In the genomic region with DNA sequence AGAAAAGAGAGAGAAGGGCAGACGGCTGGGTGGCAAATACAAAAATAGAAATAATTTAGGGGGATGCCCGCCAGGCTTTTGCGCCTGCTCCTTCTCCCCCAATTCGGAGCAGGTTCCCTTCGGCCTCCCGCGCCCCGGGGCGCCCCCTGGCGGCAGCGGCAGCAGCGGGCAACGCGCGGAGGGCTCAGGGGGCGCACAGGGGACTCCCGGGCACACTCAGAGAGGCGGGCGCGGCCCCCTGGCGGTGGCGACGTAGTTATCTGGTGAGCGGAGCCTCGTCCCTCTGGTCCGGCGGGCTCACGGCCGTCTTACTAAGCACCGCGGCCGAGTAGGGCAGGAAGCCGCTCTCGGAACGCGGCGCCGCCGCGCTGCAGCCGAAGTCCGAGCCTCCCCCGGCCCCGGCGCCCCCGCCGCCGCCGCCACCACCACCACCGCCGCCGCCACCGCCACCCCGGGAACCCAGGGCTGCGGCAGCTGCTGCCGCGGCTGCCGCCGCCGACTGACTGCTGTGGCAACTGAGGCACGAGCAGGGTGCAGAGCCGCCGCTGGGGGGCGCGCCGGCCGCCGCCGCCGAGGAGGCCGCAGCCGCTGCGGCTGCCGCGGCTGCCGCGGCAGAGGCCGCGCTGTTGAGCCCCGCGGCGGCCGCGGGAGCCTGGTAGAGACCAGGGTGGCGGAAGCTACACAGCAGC, we compare ENCODE assay signal across 8 cellular contexts. TPM values are rescaled to one million over a fixed set of nuclear protein-coding genes. Genes with fewer than 3 reads are reported as not detected.
DNase-seq lines count a peak whose midpoint lies in the region; ATAC-seq, FAIRE-seq and TF ChIP-seq lines count a peak whose summit lies in the region.

No MANE protein-coding gene starts in this region.

- POLR2A ChIA-PET in GM12878 (lab: Charles Lee): no interaction called here

- H3K9ac ChIP-seq in GM12878 (ENCODE audit: control insufficient read depth, insufficient read depth, low read length): no peak overlapping the region

- CTCF ChIA-PET in GM12878 (lab: Yijun Ruan, JAX): no interaction called here

- H3K36me3 ChIP-seq in GM12878 (ENCODE audit: control insufficient read depth in 2 of 2, insufficient read depth in 2 of 2, low read length in 1 of 2) (no peaks in the 10 kb centered on the region), urinary bladder (ENCODE audit: insufficient read depth) (no peaks in the 10 kb centered on the region)

- peaks cover 20% of the 10 kb centered on the region; the same call in 2 of the 3 replicates for H3K9me3 ChIP-seq in GM12878 (replicated peaks; ENCODE audit: control insufficient read depth, insufficient read depth, low read length)

- H3K27me3 ChIP-seq in GM12878 (replicated peaks in 1 of 2; ENCODE audit: control insufficient read depth in 2 of 2, insufficient read depth in 2 of 2, low read length in 1 of 2): peaks cover 0 to 25% of the 10 kb centered on the region in 2 experiments; a peak in 3 of 4 replicates

- SMC1A ChIA-PET in GM12878 (lab: Charles Lee; ENCODE audit: uncharacterized antibody, unreplicated experiment): no interaction called here

- TF ChIP-seq RAD21 in GM12878 (IDR thresholded peaks at IDR 0.05; ENCODE audit: insufficient read depth, low read depth, low read length): no peak

- no peak overlapping the region for H2AFZ ChIP-seq in GM12878 (ENCODE audit: control insufficient read depth, low read depth, low read length)

- intact Hi-C loops in GM12878 (cut with micrococcal nuclease; ENCODE audit: unreplicated experiment): loop anchor here (10.0 kb wide), 1 partner anchor 195 kb away; no protein-coding TSS in a partner anchor

- no peak for ATAC-seq in GM12878
- ATAC-seq in HG03460 (IDR thresholded peaks at IDR 0.05; ENCODE audit: unreplicated experiment): no peak

- no peak overlapping the region for H3K4me3 ChIP-seq in GM12865 (ENCODE audit: low read depth, low read length)
- no peak overlapping the region for H3K4me3 ChIP-seq in GM12878
- peak overlapping the region; percentile 37 for H3K4me3 ChIP-seq in urinary bladder (ENCODE audit: low read depth, low read length)

- TF ChIP-seq EP300 in GM12878 (IDR thresholded peaks at IDR 0.05; ENCODE audit: borderline replicate concordance in 1 of 2, control insufficient read depth in 1 of 2, low read depth in 2 of 2, low read length in 2 of 2): no peak

- in situ Hi-C loops in GM12878 (cut with MboI): no loop called here

- H3K4me1 ChIP-seq in GM12878 (ENCODE audit: control insufficient read depth, insufficient read depth, low read length) (no peaks in the 10 kb centered on the region), urinary bladder (ENCODE audit: insufficient read depth) (peaks cover 2% of the 10 kb centered on the region)

- WGBS in GM12878 (ENCODE audit: insufficient coverage, insufficient replicate concordance, low lambda C conversion rate, missing lambda C conversion rate): 57% methylated on average over 40 of the region's 85 CpGs
- WGBS in urinary bladder: 2% methylated on average over 85 of the region's 85 CpGs

- no peaks in the 10 kb centered on the region for H3K79me2 ChIP-seq in GM12878 (ENCODE audit: control insufficient read depth, insufficient read depth, low read length)

- no peak for FAIRE-seq in GM12878 (lab: Jason Lieb, UNC)

- no TSS peak for BruUV-seq in GM12878 (replicated peaks; lab: Mats Ljungman, UMichigan)

- DNase-seq in 8988T (peak; percentile 74), GM12865 (ENCODE audit: low read depth) (peak; percentile 16), NCI-H345 treated with DMSO at 0.1 percent for 48 hours (lab: John Stamatoyannopoulos, UW; ENCODE audit: unreplicated experiment) (peak; percentile 29), GM12878 (ENCODE audit: low read depth, low spot score) (no peak), kidney tubule cell (ENCODE audit: low spot score) (peak; percentile 61), cortex of kidney (lab: John Stamatoyannopoulos, UW) (no peak)

- no peak overlapping the region for H3K4me2 ChIP-seq in GM12878 (ENCODE audit: control insufficient read depth, insufficient read depth)

- no peaks in the 10 kb centered on the region for H4K20me1 ChIP-seq in GM12878 (ENCODE audit: control insufficient read depth, insufficient read depth)

- peak; percentile 29 for TF ChIP-seq CTCF in GM12865 (IDR thresholded peaks at IDR 0.05; ENCODE audit: insufficient read depth, low read depth, low read length, missing control alignments)
- TF ChIP-seq CTCF in GM12878 (IDR thresholded peaks at IDR 0.05 in 2 of 3, conservative IDR thresholded peaks at IDR 0.05 in 1 of 3; ENCODE audit: control insufficient read depth in 2 of 3, extremely low read depth in 1 of 3, insufficient read depth in 1 of 3, low read depth in 3 of 3, low read length in 3 of 3): peak in 2 of 3 experiments; percentile 23 to 24; a peak in 2 of 6 replicates

- H3K27ac ChIP-seq in GM12878 (ENCODE audit: control insufficient read depth, insufficient read depth) (no peak overlapping the region), urinary bladder (ENCODE audit: low read depth) (no peak overlapping the region)

- RAD21 ChIA-PET in GM12878 (lab: Charles Lee; ENCODE audit: unreplicated experiment): no interaction called here

- TF ChIP-seq POLR2A in GM12878 (IDR thresholded peaks at IDR 0.05; ENCODE audit: low read depth, low read length): no peak

RNA-seq across cellular contexts. Expression of a gene that starts 3.8 kb away (rescaled TPM):
- total RNA-seq in GM12878 (2013; cell fraction: nucleolus; rRNA removed): not detected in 2 replicates
- total RNA-seq in GM12878 (2014; rRNA removed) (not detected in 2 replicates), GM12878 (2014; rRNA removed; fragmentation: Illumina TruSeq; extraction: Trizol) (not detected in 2 replicates), GM12878 (2021) (not detected in 2 replicates), urinary bladder (1.9 TPM)
- polyA plus RNA-seq in GM12878 (2011; ENCODE audit: low read depth): not detected
- polyA plus RNA-seq in GM12878 (2011; rRNA removed) (not detected in 2 replicates), GM12878 (2014; fragmentation: Illumina TruSeq; extraction: Trizol) (not detected in 2 replicates), GM12878 (2014; fragmentation: Nextera tagmentation; extraction: Ambion mirVana) (not detected), GM12878 (2014; rRNA removed) (not detected in 2 replicates), GM12878 (2016; fragmentation: Nextera tagmentation; extraction: Ambion mirVana) (not detected), urinary bladder (0.05 TPM)
- polyA plus RNA-seq in GM12878 (2011; cell fraction: cytosol; rRNA removed): not detected in 2 replicates
- not detected in 2 replicates for polyA plus RNA-seq in GM12878 (2011; cell fraction: nucleus; rRNA removed)
- not detected in 2 replicates for polyA plus RNA-seq in GM12878 (2012)
- not detected in 2 replicates for polyA minus RNA-seq in GM12878 (2011; rRNA and poly(A)+ RNA removed)
- not detected in 2 replicates for polyA minus RNA-seq in GM12878 (2011; cell fraction: cytosol; rRNA and poly(A)+ RNA removed)
- not detected in 2 replicates for polyA minus RNA-seq in GM12878 (2011; cell fraction: nucleus; rRNA and poly(A)+ RNA removed)

RNA-seq across cellular contexts. Expression of a gene that starts 12.5 kb away (rescaled TPM):
- total RNA-seq in GM12878 (2013; cell fraction: nucleolus; rRNA removed): not detected in 2 replicates
- total RNA-seq in GM12878 (2014; rRNA removed) (not detected in 2 replicates), GM12878 (2014; rRNA removed; fragmentation: Illumina TruSeq; extraction: Trizol) (not detected in 2 replicates), GM12878 (2021) (not detected in 2 replicates), urinary bladder (14.9 TPM)
- polyA plus RNA-seq in GM12878 (2011; ENCODE audit: low read depth): not detected
- polyA plus RNA-seq in GM12878 (2011; rRNA removed) (not detected in 2 replicates), GM12878 (2014; fragmentation: Illumina TruSeq; extraction: Trizol) (not detected in 2 replicates), GM12878 (2014; fragmentation: Nextera tagmentation; extraction: Ambion mirVana) (not detected), GM12878 (2014; rRNA removed) (not detected in 2 replicates), GM12878 (2016; fragmentation: Nextera tagmentation; extraction: Ambion mirVana) (not detected), urinary bladder (4.1 TPM)
- polyA plus RNA-seq in GM12878 (2011; cell fraction: cytosol; rRNA removed): not detected in 2 replicates
- polyA plus RNA-seq in GM12878 (2011; cell fraction: nucleus; rRNA removed): not detected in 2 replicates
- not detected in 2 replicates for polyA plus RNA-seq in GM12878 (2012)
- not detected in 2 replicates for polyA minus RNA-seq in GM12878 (2011; rRNA and poly(A)+ RNA removed)
- not detected in 2 replicates for polyA minus RNA-seq in GM12878 (2011; cell fraction: cytosol; rRNA and poly(A)+ RNA removed)
- not detected in 2 replicates for polyA minus RNA-seq in GM12878 (2011; cell fraction: nucleus; rRNA and poly(A)+ RNA removed)

RNA-seq across cellular contexts. Expression of a gene that starts 19.6 kb away (rescaled TPM):
- not detected in 2 replicates for total RNA-seq in GM12878 (2013; cell fraction: nucleolus; rRNA removed)
- total RNA-seq in GM12878 (2014; rRNA removed): not detected in 2 replicates
- total RNA-seq in GM12878 (2014; rRNA removed; fragmentation: Illumina TruSeq; extraction: Trizol): not detected in 2 replicates
- not detected in 2 replicates for total RNA-seq in GM12878 (2021)
- polyA plus RNA-seq in GM12878 (2011; ENCODE audit: low read depth): not detected
- polyA plus RNA-seq in GM12878 (2011; rRNA removed): not detected in 2 replicates
- not detected in 2 replicates for polyA plus RNA-seq in GM12878 (2011; cell fraction: cytosol; rRNA removed)
- polyA plus RNA-seq in GM12878 (2011; cell fraction: nucleus; rRNA removed): not detected in 2 replicates
- polyA plus RNA-seq in GM12878 (2012): not detected in 2 replicates
- polyA plus RNA-seq in GM12878 (2014; fragmentation: Illumina TruSeq; extraction: Trizol): not detected in 2 replicates
- polyA plus RNA-seq in GM12878 (2014; fragmentation: Nextera tagmentation; extraction: Ambion mirVana): not detected
- not detected in 2 replicates for polyA plus RNA-seq in GM12878 (2014; rRNA removed)
- polyA plus RNA-seq in GM12878 (2016; fragmentation: Nextera tagmentation; extraction: Ambion mirVana): not detected
- not detected in 2 replicates for polyA minus RNA-seq in GM12878 (2011; rRNA and poly(A)+ RNA removed)
- polyA minus RNA-seq in GM12878 (2011; cell fraction: cytosol; rRNA and poly(A)+ RNA removed): not detected in 2 replicates
- polyA minus RNA-seq in GM12878 (2011; cell fraction: nucleus; rRNA and poly(A)+ RNA removed): not detected in 2 replicates
- 2.2 TPM for total RNA-seq in urinary bladder
- 0.09 TPM for polyA plus RNA-seq in urinary bladder

RNA-seq across cellular contexts. Expression of a gene that starts 27.1 kb away (rescaled TPM):
- not detected in 2 replicates for total RNA-seq in GM12878 (2013; cell fraction: nucleolus; rRNA removed)
- not detected in 2 replicates for total RNA-seq in GM12878 (2014; rRNA removed)
- total RNA-seq in GM12878 (2014; rRNA removed; fragmentation: Illumina TruSeq; extraction: Trizol): not detected in 2 replicates
- not detected in 2 replicates for total RNA-seq in GM12878 (2021)
- polyA plus RNA-seq in GM12878 (2011; ENCODE audit: low read depth): not detected
- polyA plus RNA-seq in GM12878 (2011; rRNA removed): not detected in 2 replicates
- not detected in 2 replicates for polyA plus RNA-seq in GM12878 (2011; cell fraction: cytosol; rRNA removed)
- polyA plus RNA-seq in GM12878 (2011; cell fraction: nucleus; rRNA removed): not detected in 2 replicates
- not detected in 2 replicates for polyA plus RNA-seq in GM12878 (2012)
- not detected in 2 replicates for polyA plus RNA-seq in GM12878 (2014; fragmentation: Illumina TruSeq; extraction: Trizol)
- polyA plus RNA-seq in GM12878 (2014; fragmentation: Nextera tagmentation; extraction: Ambion mirVana): not detected
- polyA plus RNA-seq in GM12878 (2014; rRNA removed): not detected in 2 replicates
- polyA plus RNA-seq in GM12878 (2016; fragmentation: Nextera tagmentation; extraction: Ambion mirVana): not detected
- polyA minus RNA-seq in GM12878 (2011; rRNA and poly(A)+ RNA removed): not detected in 2 replicates
- 0.94 TPM in 1 of 2 replicates, not detected in the other for polyA minus RNA-seq in GM12878 (2011; cell fraction: cytosol; rRNA and poly(A)+ RNA removed)
- polyA minus RNA-seq in GM12878 (2011; cell fraction: nucleus; rRNA and poly(A)+ RNA removed): not detected in 2 replicates
- 6.0 TPM for total RNA-seq in urinary bladder
- 3.3 TPM for polyA plus RNA-seq in urinary bladder

RNA-seq across cellular contexts. Expression of a gene that starts 36.6 kb away (rescaled TPM):
- not detected in 2 replicates for total RNA-seq in GM12878 (2013; cell fraction: nucleolus; rRNA removed)
- not detected in 2 replicates for total RNA-seq in GM12878 (2014; rRNA removed)
- total RNA-seq in GM12878 (2014; rRNA removed; fragmentation: Illumina TruSeq; extraction: Trizol): not detected in 2 replicates
- not detected in 2 replicates for total RNA-seq in GM12878 (2021)
- polyA plus RNA-seq in GM12878 (2011; ENCODE audit: low read depth): not detected
- not detected in 2 replicates for polyA plus RNA-seq in GM12878 (2011; rRNA removed)
- not detected in 2 replicates for polyA plus RNA-seq in GM12878 (2011; cell fraction: cytosol; rRNA removed)
- not detected in 2 replicates for polyA plus RNA-seq in GM12878 (2011; cell fraction: nucleus; rRNA removed)
- not detected in 2 replicates for polyA plus RNA-seq in GM12878 (2012)
- polyA plus RNA-seq in GM12878 (2014; fragmentation: Illumina TruSeq; extraction: Trizol): not detected in 2 replicates
- polyA plus RNA-seq in GM12878 (2014; fragmentation: Nextera tagmentation; extraction: Ambion mirVana): not detected
- not detected in 2 replicates for polyA plus RNA-seq in GM12878 (2014; rRNA removed)
- polyA plus RNA-seq in GM12878 (2016; fragmentation: Nextera tagmentation; extraction: Ambion mirVana): not detected
- polyA minus RNA-seq in GM12878 (2011; rRNA and poly(A)+ RNA removed): not detected in 2 replicates
- not detected in 2 replicates for polyA minus RNA-seq in GM12878 (2011; cell fraction: cytosol; rRNA and poly(A)+ RNA removed)
- not detected in 2 replicates for polyA minus RNA-seq in GM12878 (2011; cell fraction: nucleus; rRNA and poly(A)+ RNA removed)
- 14.1 TPM for total RNA-seq in urinary bladder
- 4.1 TPM for polyA plus RNA-seq in urinary bladder

Comparison
In these comparisons a context has a peak if more than half of its experiments do, and no peak if none do; other contexts are left out.
1. DNase-seq: peak in 8988T (single experiment), GM12865 (single experiment), NCI-H345 treated with DMSO at 0.1 percent for 48 hours (single experiment) and kidney tubule cell (single experiment); none in GM12878 (single experiment) and cortex of kidney (single experiment).
2. RNA of a gene that starts 12.5 kb away (total RNA-seq): 14.9 TPM in urinary bladder (single experiment); not detected in GM12878; every median in the first group is over 10 times any median in the second.